20 cellular contexts compared by ENCODE assay signal in genomic region chr2:54271236-54271635, GRCh38. TPM values are rescaled to one million over a fixed set of nuclear protein-coding genes. Genes with fewer than 3 reads are reported as not detected.
DNase-seq lines count a peak whose midpoint lies in the region; ATAC-seq and TF ChIP-seq lines count a peak whose summit lies in the region.
"Had no signal": no experiment of that assay in that cellular context is flagged by ENCODE, and none has a peak within 500 bp of the region (broad histone marks: within the 10 kb centered on the region; RNA-seq: fewer than 3 reads in every experiment).

No MANE protein-coding gene starts in this region.

- H3K4me3 ChIP-seq in upper lobe of right lung (no peak overlapping the region), Peyer's patch (no peak overlapping the region)
- H3K4me3 ChIP-seq: GM23248 had no signal

- no peak for TF ChIP-seq CTCF in activated B cell treated with CpG ODN at 0.5 μM for 24 hours (IDR thresholded peaks at IDR 0.05)
- no peak for TF ChIP-seq CTCF in upper lobe of right lung (IDR thresholded peaks at IDR 0.05)
- no peak for TF ChIP-seq CTCF in Peyer's patch (IDR thresholded peaks at IDR 0.05)

- DNase-seq in MV-4-11 (lab: John Stamatoyannopoulos, UW) (peak; percentile 63), activated B cell treated with CpG ODN at 0.5 μM for 24 hours (no peak), upper lobe of right lung (no peak), NCI-H2107 treated with DMSO at 0.1 percent for 48 hours (lab: John Stamatoyannopoulos, UW; ENCODE audit: unreplicated experiment) (no peak), Peyer's patch (no peak), ecto neural progenitor cell (ENCODE audit: low spot score) (no peak)
- DNase-seq: ACHN, AML-193, COR-L47, GM23248, HCEC 1CT, NCI-H1092, NCI-H2081 treated with DMSO at 0.1 percent for 48 hours, NCI-H510A treated with DMSO at 0.1 percent for 48 hours, NCI-H82, SHP77 had no signal

- H3K4me3 Mint-ChIP-seq in activated B cell treated with CpG ODN at 0.5 μM for 24 hours: no peak overlapping the region
- H3K4me3 Mint-ChIP-seq: T-helper 1 cell treated with Interleukin-12 subunit alpha and Interleukin-12 subunit beta and Interleukin-4 antibody, amounts not matched to agents 30 μg/mL and 1 μg/mL, for 36 hours had no signal

- H3K9me3 ChIP-seq in upper lobe of right lung (no peaks in the 10 kb centered on the region), Peyer's patch (no peaks in the 10 kb centered on the region)

- CTCF ChIA-PET in activated B cell treated with CpG ODN at 0.5 μM for 24 hours (lab: Charles Lee): no interaction called here

- H3K27ac ChIP-seq in upper lobe of right lung: no peak overlapping the region
- no peak overlapping the region for H3K27ac ChIP-seq in Peyer's patch
- H3K27ac ChIP-seq: GM23248 had no signal

- POLR2A ChIA-PET in activated B cell treated with CpG ODN at 0.5 μM for 24 hours (lab: Charles Lee): no interaction called here

- intact Hi-C loops in activated B cell treated with CpG ODN at 0.5 μM for 24 hours (cut with micrococcal nuclease): no loop called here
- intact Hi-C loops in upper lobe of right lung (cut with DNase I): no loop called here

- no peaks in the 10 kb centered on the region for H3K4me1 ChIP-seq in upper lobe of right lung
- H3K4me1 ChIP-seq in Peyer's patch: no peaks in the 10 kb centered on the region

- peaks cover 4% of the 10 kb centered on the region for H3K36me3 Mint-ChIP-seq in activated B cell treated with CpG ODN at 0.5 μM for 24 hours (ENCODE audit: low read depth)

- no peaks in the 10 kb centered on the region for H3K27me3 Mint-ChIP-seq in activated B cell treated with CpG ODN at 0.5 μM for 24 hours

- no peaks in the 10 kb centered on the region for H3K27me3 ChIP-seq in upper lobe of right lung
- H3K27me3 ChIP-seq in Peyer's patch: no peaks in the 10 kb centered on the region

- ATAC-seq in GM18868 (IDR thresholded peaks at IDR 0.05; ENCODE audit: unreplicated experiment): peak; percentile 29
- no peak for ATAC-seq in activated B cell treated with CpG ODN at 0.5 μM for 24 hours (ENCODE audit: low read depth)
- ATAC-seq in upper lobe of right lung: peak; percentile 48

- H3K27ac Mint-ChIP-seq in activated B cell treated with CpG ODN at 0.5 μM for 24 hours: peak overlapping the region; percentile 65
- H3K27ac Mint-ChIP-seq: T-helper 1 cell treated with Interleukin-12 subunit alpha and Interleukin-12 subunit beta and Interleukin-4 antibody, amounts not matched to agents 30 μg/mL and 1 μg/mL, for 36 hours had no signal

- no peaks in the 10 kb centered on the region for H3K9me3 Mint-ChIP-seq in activated B cell treated with CpG ODN at 0.5 μM for 24 hours
- H3K9me3 Mint-ChIP-seq: T-helper 1 cell treated with Interleukin-12 subunit alpha and Interleukin-12 subunit beta and Interleukin-4 antibody, amounts not matched to agents 30 μg/mL and 1 μg/mL, for 36 hours had no signal

- H3K36me3 ChIP-seq in upper lobe of right lung (no peaks in the 10 kb centered on the region), Peyer's patch (no peaks in the 10 kb centered on the region)

- peaks cover 20% of the 10 kb centered on the region for H3K4me1 Mint-ChIP-seq in activated B cell treated with CpG ODN at 0.5 μM for 24 hours

- TF ChIP-seq POLR2A in Peyer's patch (IDR thresholded peaks at IDR 0.05): no peak

RNA-seq across cellular contexts. Expression of gene TSPYL6, which starts 15.2 kb away (rescaled TPM):
- total RNA-seq in activated B cell treated with CpG ODN at 0.5 μM for 24 hours (not detected in 2 replicates), upper lobe of right lung (not detected), Peyer's patch (not detected)
- total RNA-seq: Daoy, GM23248, MCF 10A had no signal
